ENCODE assay signal across 8 cellular contexts in genomic region chr10:80205478-80206276, GRCh38. TPM values are rescaled to one million over a fixed set of nuclear protein-coding genes. Genes with fewer than 3 reads are reported as not detected.
A peak's percentile ranks its signal among the peaks of the same experiment; 100 is the strongest.
DNase-seq lines count a peak whose midpoint lies in the region; ATAC-seq, FAIRE-seq and TF ChIP-seq lines count a peak whose summit lies in the region.

ANXA11 (minus strand) TSS chr10:80205537; CDS start chr10:80172861, 32,676 bp downstream.

- no peaks in the 10 kb centered on the region for H3K27me3 ChIP-seq in CD8-positive, alpha-beta T cell (ENCODE audit: insufficient read depth, low read length)
- no peaks in the 10 kb centered on the region for H3K27me3 ChIP-seq in endothelial cell of umbilical vein (ENCODE audit: control insufficient read depth in 2 of 2, insufficient read depth in 2 of 2, low read length in 2 of 2)

- CTCF ChIA-PET in CD8-positive, alpha-beta T cell (lab: Charles Lee) = interaction anchor here (5.2 kb wide), 1 partner anchor 17 kb away, joined by 53 read pairs; no protein-coding TSS in a partner anchor
- CTCF ChIA-PET in endothelial cell of umbilical vein (lab: Charles Lee) = interaction anchor here (1.0 to 1.3 kb wide), 2 partner anchors 17 to 62 kb away, joined by 5 to 8 read pairs; no protein-coding TSS in a partner anchor

- H3K79me2 ChIP-seq in endothelial cell of umbilical vein (ENCODE audit: control insufficient read depth, insufficient read depth, low read length) = peaks cover 48% of the 10 kb centered on the region

- peak within 1 kb of the TSS; percentile 92 for H3K9ac ChIP-seq in endothelial cell of umbilical vein (replicated peaks; ENCODE audit: extremely low read depth, insufficient read depth, low read length)

- POLR2A ChIA-PET in CD8-positive, alpha-beta T cell (lab: Charles Lee) = interaction anchor here (0.5 to 5.6 kb wide), 7 partner anchors 18 to 521 kb away, joined by 3 to 71 read pairs (median 3); no protein-coding TSS in a partner anchor
- POLR2A ChIA-PET in endothelial cell of umbilical vein (lab: Charles Lee) = no interaction called here

- no peaks in the 10 kb centered on the region for H3K9me3 Mint-ChIP-seq in CD8-positive, alpha-beta T cell

- ATAC-seq in CD8-positive, alpha-beta T cell = peak; percentile 82
- ATAC-seq in GM19395 (IDR thresholded peaks at IDR 0.05; ENCODE audit: unreplicated experiment) (peak; percentile 77), HG03521 (IDR thresholded peaks at IDR 0.05; ENCODE audit: unreplicated experiment) (peak; percentile 77)

- no peaks in the 10 kb centered on the region for H3K36me3 ChIP-seq in CD8-positive, alpha-beta T cell (ENCODE audit: insufficient read depth, low read length)
- no peaks in the 10 kb centered on the region for H3K36me3 ChIP-seq in endothelial cell of umbilical vein (ENCODE audit: control insufficient read depth in 2 of 2, extremely low read depth in 1 of 2, insufficient read depth in 2 of 2, low read length in 2 of 2)

- dilution Hi-C loops in endothelial cell of umbilical vein (cut with MboI; ENCODE audit: extremely low pct_ligation_motif_present, low sequenced_read_pairs) = no loop called here

- intact Hi-C loops in CD8-positive, alpha-beta T cell (cut with DNase I, micrococcal nuclease) = loop anchor here (1.0 to 10.0 kb wide), 10 partner anchors 9 to 761 kb away; partner anchors contain the start of genes TMEM254 (in 2 of the 2), TSPAN14 (in 2 of the 2) and ZCCHC24 (in 2 of the 2)
- intact Hi-C loops in endothelial cell of umbilical vein (cut with micrococcal nuclease) = loop anchor here (5.0 kb wide), 1 partner anchor 128 kb away; the partner anchor contains the start of gene TMEM254

- peak within 1 kb of the TSS; percentile 94 for H3K27ac Mint-ChIP-seq in CD8-positive, alpha-beta T cell

- peak within 1 kb of the TSS; percentile 67 for H3K4me3 ChIP-seq in CD8-positive, alpha-beta T cell (ENCODE audit: low read depth, low read length)
- H3K4me3 ChIP-seq in endothelial cell of umbilical vein (replicated peaks in 1 of 3; ENCODE audit: insufficient read depth in 1 of 3, low read depth in 1 of 3, low read length in 3 of 3) = peak within 1 kb of the TSS; percentile 16 to 71 (median 50)

- peak; percentile 70 to 92 (median 83) for DNase-seq in CD8-positive, alpha-beta T cell
- DNase-seq in NOMO-1 (lab: John Stamatoyannopoulos, UW; ENCODE audit: unreplicated experiment in 2 of 2) (peak; percentile 75 to 87), endothelial cell of umbilical vein (ENCODE audit: low read depth, low spot score) (peak; percentile 62), mucosa of gallbladder (ENCODE audit: low spot score) (peak; percentile 89)
- peak; percentile 58 to 62 (median 61) for DNase-seq in activated CD8-positive, alpha-beta memory T cell treated with anti-CD3 and anti-CD28 coated beads for 48 hours (ENCODE audit: low read depth in 2 of 3, low spot score in 2 of 3)
- peak; percentile 86 for DNase-seq in stimulated activated CD8-positive, alpha-beta memory T cell treated with anti-CD3 and anti-CD28 coated beads, Interleukin-4, amount 100 ng/mL, for 48 hours

- no peaks in the 10 kb centered on the region for H4K20me1 ChIP-seq in endothelial cell of umbilical vein (replicated peaks; ENCODE audit: control insufficient read depth, extremely low read depth, insufficient read depth, low read length)

- no peaks in the 10 kb centered on the region for H3K27me3 Mint-ChIP-seq in CD8-positive, alpha-beta T cell (ENCODE audit: low read depth)

- TF ChIP-seq CTCF in CD8-positive, alpha-beta T cell (IDR thresholded peaks at IDR 0.05) = no peak
- no peak for TF ChIP-seq CTCF in endothelial cell of umbilical vein (IDR thresholded peaks at IDR 0.05; ENCODE audit: extremely low read depth in 1 of 2, insufficient read depth in 1 of 2, low read depth in 1 of 2, low read length in 2 of 2)

- BruUV-seq in endothelial cell of umbilical vein (replicated peaks; lab: Mats Ljungman, UMichigan) = no TSS peak

- H3K4me1 ChIP-seq in CD8-positive, alpha-beta T cell (ENCODE audit: insufficient read depth, low read length) = peaks cover 49% of the 10 kb centered on the region
- H3K4me1 ChIP-seq in endothelial cell of umbilical vein (ENCODE audit: control insufficient read depth, extremely low read depth, insufficient read depth, low read length) = peaks cover 38% of the 10 kb centered on the region

- peak within 1 kb of the TSS; percentile 96 for H3K4me3 Mint-ChIP-seq in CD8-positive, alpha-beta T cell

- no peaks in the 10 kb centered on the region for H3K9me3 ChIP-seq in CD8-positive, alpha-beta T cell (ENCODE audit: low read length)
- no peaks in the 10 kb centered on the region for H3K9me3 ChIP-seq in endothelial cell of umbilical vein (replicated peaks; ENCODE audit: control insufficient read depth, insufficient read depth, low read length)

- peak within 1 kb of the TSS; percentile 83 for H2AFZ ChIP-seq in endothelial cell of umbilical vein (ENCODE audit: low read depth, low read length)

- peaks cover 54% of the 10 kb centered on the region for H3K4me1 Mint-ChIP-seq in CD8-positive, alpha-beta T cell (ENCODE audit: low read depth)

- H3K36me3 Mint-ChIP-seq in CD8-positive, alpha-beta T cell = peaks cover 23% of the 10 kb centered on the region

- H3K27ac ChIP-seq in CD8-positive, alpha-beta T cell (ENCODE audit: low read depth, low read length) = peak within 1 kb of the TSS; percentile 72
- peak within 1 kb of the TSS; percentile 87 for H3K27ac ChIP-seq in endothelial cell of umbilical vein (ENCODE audit: insufficient read depth, low read depth, low read length)

- H3K9me1 ChIP-seq in endothelial cell of umbilical vein (replicated peaks; ENCODE audit: control insufficient read depth, extremely low read depth, insufficient read depth, low read length) = no peaks in the 10 kb centered on the region

- peak; percentile 62 for TF ChIP-seq POLR2A in endothelial cell of umbilical vein (IDR thresholded peaks at IDR 0.05; ENCODE audit: low read depth, low read length)

- peak within 1 kb of the TSS; percentile 84 for H3K4me2 ChIP-seq in endothelial cell of umbilical vein (ENCODE audit: insufficient read depth, low read length)

- peak; percentile 79 for FAIRE-seq in endothelial cell of umbilical vein (lab: Jason Lieb, UNC)

TF ChIP-seq in endothelial cell of umbilical vein, 7 proteins besides CTCF, POLR2A, EP300 and RAD21:
- TF ChIP-seq EZH2 (IDR thresholded peaks at IDR 0.05; ENCODE audit: borderline replicate concordance, low read depth, low read length, severe bottlenecking) (no peak), POLR2AphosphoS5 (IDR thresholded peaks at IDR 0.05; ENCODE audit: insufficient read depth, low read depth, low read length) (peak; percentile 62)

RNA-seq across cellular contexts. Expression of gene ANXA11, which starts in this region (rescaled TPM):
- total RNA-seq in CD8-positive, alpha-beta T cell = 100 to 1,000 TPM; 136 to 141 TPM
- total RNA-seq in endothelial cell of umbilical vein (122 and 143 TPM in 2 replicates), mucosa of gallbladder (247 TPM)
- 59.2 and 68.0 TPM in 2 replicates for polyA plus RNA-seq in endothelial cell of umbilical vein
- 72.5 and 74.8 TPM in 2 replicates for polyA plus RNA-seq in endothelial cell of umbilical vein (2011; cell fraction: cytosol; rRNA removed)
- 58.0 and 87.2 TPM in 2 replicates for polyA plus RNA-seq in endothelial cell of umbilical vein (2011; cell fraction: nucleus; rRNA removed)
- 210 and 281 TPM in 2 replicates for polyA plus RNA-seq in endothelial cell of umbilical vein (2012)
- 59.0 and 59.7 TPM in 2 replicates for polyA minus RNA-seq in endothelial cell of umbilical vein
- 70.7 TPM for polyA minus RNA-seq in endothelial cell of umbilical vein (2011; cell fraction: cytosol; rRNA and poly(A)+ RNA removed)
- 51.3 and 53.0 TPM in 2 replicates for polyA minus RNA-seq in endothelial cell of umbilical vein (2011; cell fraction: nucleus; rRNA and poly(A)+ RNA removed)

Comparison
In these comparisons a context has a peak if more than half of its experiments do, and no peak if none do; other contexts are left out.
1. Peak in every context shown above with its lines: DNase-seq, ATAC-seq, H3K4me3 ChIP-seq and H3K27ac ChIP-seq.